9 cellular contexts compared by ENCODE assay signal in genomic region chr20:47360207-47360488, GRCh38. TPM values are rescaled to one million over a fixed set of nuclear protein-coding genes. Genes with fewer than 3 reads are reported as not detected.
DNase-seq lines count a peak whose midpoint lies in the region; ATAC-seq and TF ChIP-seq lines count a peak whose summit lies in the region.
"Had no signal": no experiment of that assay in that cellular context is flagged by ENCODE, and none has a peak within 500 bp of the region (broad histone marks: within the 10 kb centered on the region; RNA-seq: fewer than 3 reads in every experiment).

No MANE protein-coding gene starts in this region.

- in situ Hi-C loops in Panc1 (cut with HindIII; ENCODE audit: low pct_unique_long_range_greater_than_20kb, low sequenced_read_pairs), result no loop called here

- intact Hi-C loops in Panc1 (cut with micrococcal nuclease; ENCODE audit: unreplicated experiment), result no loop called here
- intact Hi-C loops in psoas muscle (cut with DNase I), result loop anchor here in 1 of 2 donors (2.0 kb wide), 1 partner anchor 41 kb away; no protein-coding TSS in a partner anchor
- intact Hi-C loops in activated naive CD4-positive, alpha-beta T cell treated with anti-CD3 and anti-CD28 coated beads for 36 hours (cut with micrococcal nuclease), result no loop called here

- CTCF ChIA-PET in Panc1 (lab: Charles Lee), result interaction anchor here (0.6 to 1.2 kb wide), 2 partner anchors 24 to 38 kb away, joined by 6 to 8 read pairs; no protein-coding TSS in a partner anchor
- CTCF ChIA-PET in activated naive CD4-positive, alpha-beta T cell treated with anti-CD3 and anti-CD28 coated beads for 36 hours (lab: Charles Lee), result interaction anchor here (7.3 kb wide), 1 partner anchor 23 kb away, joined by 61 read pairs; no protein-coding TSS in a partner anchor

- POLR2A ChIA-PET in Panc1 (lab: Charles Lee), result no interaction called here

- no peaks in the 10 kb centered on the region for H3K36me3 ChIP-seq in Panc1 (ENCODE audit: control insufficient read depth, insufficient read depth, low read length)
- no peaks in the 10 kb centered on the region for H3K36me3 ChIP-seq in psoas muscle (ENCODE audit: insufficient read depth in 1 of 2, low read depth in 1 of 2)

- no peak overlapping the region for H3K27ac Mint-ChIP-seq in activated naive CD4-positive, alpha-beta T cell treated with anti-CD3 and anti-CD28 coated beads for 36 hours

- H3K27ac ChIP-seq in Panc1 (ENCODE audit: low read length) (peak overlapping the region; percentile 100), psoas muscle (peak overlapping the region; percentile 97)
- H3K27ac ChIP-seq: KMS-11 had no signal

- DNase-seq in H4 (ENCODE audit: low spot score) (peak; percentile 64), Panc1 (ENCODE audit: low read depth, low spot score) (no peak), fibroblast of pulmonary artery (ENCODE audit: low read depth) (peak; percentile 93), psoas muscle (no peak), epidermal melanocyte (ENCODE audit: insufficient read length, low spot score) (no peak), NCI-H2171 treated with DMSO at 0.1 percent for 48 hours (lab: John Stamatoyannopoulos, UW) (no peak), NCI-H1694 (lab: John Stamatoyannopoulos, UW) (no peak)
- no peak for DNase-seq in activated naive CD4-positive, alpha-beta T cell treated with anti-CD3 and anti-CD28 coated beads for 36 hours

- H3K4me3 ChIP-seq in Panc1 (ENCODE audit: low read depth in 2 of 2, low read length in 2 of 2) (peak overlapping the region in 1 of 2 experiments; percentile 13; a peak in 1 of 4 replicates), fibroblast of pulmonary artery (replicated peaks; ENCODE audit: low read depth, low read length) (peak overlapping the region; percentile 22), psoas muscle (peak overlapping the region; percentile 61)

- peaks cover 45% of the 10 kb centered on the region for H3K4me1 Mint-ChIP-seq in activated naive CD4-positive, alpha-beta T cell treated with anti-CD3 and anti-CD28 coated beads for 36 hours (ENCODE audit: low read depth)

- H3K36me3 Mint-ChIP-seq in activated naive CD4-positive, alpha-beta T cell treated with anti-CD3 and anti-CD28 coated beads for 36 hours (ENCODE audit: low read depth), result peaks cover under 1% of the 10 kb centered on the region

- no peaks in the 10 kb centered on the region for H3K27me3 Mint-ChIP-seq in activated naive CD4-positive, alpha-beta T cell treated with anti-CD3 and anti-CD28 coated beads for 36 hours (ENCODE audit: low read depth)

- TF ChIP-seq CTCF in Panc1 (IDR thresholded peaks at IDR 0.05), result no peak
- no peak for TF ChIP-seq CTCF in fibroblast of pulmonary artery (IDR thresholded peaks at IDR 0.05; ENCODE audit: low read length, missing control alignments)
- TF ChIP-seq CTCF in psoas muscle (IDR thresholded peaks at IDR 0.05), result no peak

- H3K4me1 ChIP-seq in Panc1 (ENCODE audit: control insufficient read depth, insufficient read depth, low read length), result peaks cover 77% of the 10 kb centered on the region
- H3K4me1 ChIP-seq in psoas muscle, result peaks cover 69% of the 10 kb centered on the region

- no peak overlapping the region for H3K4me3 Mint-ChIP-seq in activated naive CD4-positive, alpha-beta T cell treated with anti-CD3 and anti-CD28 coated beads for 36 hours

- no peaks in the 10 kb centered on the region for H3K9me3 ChIP-seq in Panc1 (ENCODE audit: control insufficient read depth, insufficient read depth, low read depth, low read length)
- H3K9me3 ChIP-seq in psoas muscle, result no peaks in the 10 kb centered on the region

- no peaks in the 10 kb centered on the region for H3K9me3 Mint-ChIP-seq in activated naive CD4-positive, alpha-beta T cell treated with anti-CD3 and anti-CD28 coated beads for 36 hours

- 8 to 13% (median 11%) methylated on average over 3 of the region's 3 CpGs for WGBS in psoas muscle, 3 donors

- no peak for ATAC-seq in Panc1
- peak; percentile 18 to 31 (median 28) for ATAC-seq in psoas muscle

- no TSS peak for BruUV-seq in Panc1 (replicated peaks; lab: Mats Ljungman, UMichigan)

- no peaks in the 10 kb centered on the region for H3K27me3 ChIP-seq in Panc1 (ENCODE audit: control insufficient read depth, insufficient read depth, low read length)
- no peaks in the 10 kb centered on the region for H3K27me3 ChIP-seq in psoas muscle (ENCODE audit: insufficient read depth in 3 of 3, low read length in 2 of 3)

RNA-seq across cellular contexts. Expression of gene ZMYND8, which starts 3.6 kb away (rescaled TPM):
- total RNA-seq in H4 (2014; rRNA removed; shearing (Covaris generic)), result 9.0 and 11.7 TPM in 2 replicates
- 50.7 TPM for total RNA-seq in Panc1 (2021; ENCODE audit: unreplicated experiment)
- polyA plus RNA-seq in Panc1 (2012; ENCODE audit: insufficient read length), result 26.6 TPM
- total RNA-seq in psoas muscle, result 10 to 100 TPM; 17.7 to 42.9 (median 22.4) TPM
- 1 to 10 TPM; 4.7 to 9.5 (median 8.2) TPM for polyA plus RNA-seq in psoas muscle
- total RNA-seq in activated naive CD4-positive, alpha-beta T cell treated with anti-CD3 and anti-CD28 coated beads for 36 hours, result 10 to 100 TPM; 30.3 to 33.0 TPM

Comparison
In these comparisons a context has a peak if more than half of its experiments do, and no peak if none do; other contexts are left out.
1. DNase-seq: peak in H4 (single experiment) and fibroblast of pulmonary artery (single experiment); none in Panc1 (single experiment), psoas muscle (0 of 2), epidermal melanocyte (single experiment), NCI-H2171 treated with DMSO at 0.1 percent for 48 hours (single experiment), NCI-H1694 (single experiment) and activated naive CD4-positive, alpha-beta T cell treated with anti-CD3 and anti-CD28 coated beads for 36 hours (single experiment).